15 cellular contexts compared by ENCODE assay signal in the genomic region with DNA sequence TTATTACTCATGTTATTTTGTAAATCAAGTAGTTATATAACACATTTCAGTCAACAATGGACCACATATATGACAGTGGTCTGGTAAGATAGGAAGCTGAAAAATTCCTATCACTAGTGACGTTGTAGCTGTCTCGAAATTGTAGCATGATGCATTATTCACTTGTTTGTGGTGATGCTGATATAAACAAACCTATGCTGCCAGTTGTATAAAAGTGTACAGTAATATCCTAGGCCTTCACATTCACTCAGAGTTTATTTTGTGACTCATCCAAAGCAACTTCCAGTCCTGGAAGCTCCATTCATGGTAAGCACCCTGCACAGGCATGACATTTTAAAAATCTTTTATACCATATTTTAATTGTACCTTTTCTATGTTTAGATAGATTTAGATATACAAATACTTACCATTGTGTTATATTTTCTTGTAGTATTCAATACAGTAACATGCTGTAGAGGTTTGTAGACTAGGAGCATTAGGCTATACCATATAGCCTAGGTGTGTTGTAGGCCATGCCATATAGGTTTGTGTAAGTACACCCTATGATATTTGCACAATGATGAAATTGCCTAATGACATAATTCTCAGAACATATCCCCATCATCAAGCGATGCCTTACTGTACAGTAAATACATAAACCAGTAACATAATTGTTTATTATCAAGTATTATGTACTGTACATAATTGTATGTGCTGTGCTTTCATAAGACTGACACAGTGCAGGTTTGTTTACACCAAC. TPM values are rescaled to one million over a fixed set of nuclear protein-coding genes. Genes with fewer than 3 reads are reported as not detected.
DNase-seq lines count a peak whose midpoint lies in the region; TF ChIP-seq lines count a peak whose summit lies in the region.
"Had no signal": no experiment of that assay in that cellular context is flagged by ENCODE, and none has a peak within 500 bp of the region (broad histone marks: within the 10 kb centered on the region; RNA-seq: fewer than 3 reads in every experiment).

No MANE protein-coding gene starts in this region.

- in situ Hi-C loops in astrocyte of the cerebellum (cut with HindIII; ENCODE audit: low sequenced_read_pairs) = no loop called here

- TF ChIP-seq CTCF in astrocyte of the cerebellum (IDR thresholded peaks at IDR 0.05; ENCODE audit: low read depth, low read length, missing control alignments) = no peak

- no peak overlapping the region for H3K4me3 ChIP-seq in astrocyte of the cerebellum (ENCODE audit: low read depth, low read length)
- H3K4me3 ChIP-seq: ascending aorta had no signal

- DNase-seq in AG08395 (ENCODE audit: low spot score) (peak; percentile 48), HS-5 (ENCODE audit: low read depth) (peak; percentile 36), astrocyte of the cerebellum (ENCODE audit: low read depth) (peak; percentile 53), glomerular endothelial cell (ENCODE audit: extremely low read depth, low read depth, low spot score) (peak; percentile 54), HuH-7 (ENCODE audit: low spot score) (no peak), NCI-H128 (lab: John Stamatoyannopoulos, UW; ENCODE audit: unreplicated experiment) (no peak), HPDE6-E6E7 (ENCODE audit: extremely low spot score) (no peak), SK-N-DZ (ENCODE audit: low spot score) (no peak)
- DNase-seq: activated T-cell treated with anti-CD3 and anti-CD28 coated beads, Interleukin-2, amount 50 U/mL, for 48 hours; BE2C; NCI-H1436; NCI-H526; stimulated activated CD4-positive, alpha-beta T cell treated with anti-CD3 and anti-CD28 coated beads, Interleukin-4, amount 100 ng/mL, for 24 hours; stimulated activated naive B cell treated with anti-CD40 and anti-IgM and Interleukin-4, amounts not matched to agents 10 μg/mL and 1 μg/mL and 100 μg/mL, for 72 hours had no signal

RNA-seq across cellular contexts. Expression of gene IFT88, which starts 49.3 kb away (rescaled TPM):
- total RNA-seq in glomerular endothelial cell = 8.5 and 9.0 TPM in 2 replicates
- polyA plus RNA-seq in SK-N-DZ (2014; cell fraction: cytosol; rRNA removed) = 12.6 and 12.8 TPM in 2 replicates
- polyA plus RNA-seq in SK-N-DZ (2014; cell fraction: nucleus; rRNA removed) = 25.1 and 27.3 TPM in 2 replicates

Comparison
In these comparisons a context has a peak if more than half of its experiments do, and no peak if none do; other contexts are left out.
1. DNase-seq: peak in AG08395 (single experiment), HS-5 (single experiment), astrocyte of the cerebellum (single experiment) and glomerular endothelial cell (single experiment); none in HuH-7 (single experiment), NCI-H128 (single experiment), HPDE6-E6E7 (single experiment) and SK-N-DZ (single experiment).